ENCODE assay signal across 14 cellular contexts in the genomic region with DNA sequence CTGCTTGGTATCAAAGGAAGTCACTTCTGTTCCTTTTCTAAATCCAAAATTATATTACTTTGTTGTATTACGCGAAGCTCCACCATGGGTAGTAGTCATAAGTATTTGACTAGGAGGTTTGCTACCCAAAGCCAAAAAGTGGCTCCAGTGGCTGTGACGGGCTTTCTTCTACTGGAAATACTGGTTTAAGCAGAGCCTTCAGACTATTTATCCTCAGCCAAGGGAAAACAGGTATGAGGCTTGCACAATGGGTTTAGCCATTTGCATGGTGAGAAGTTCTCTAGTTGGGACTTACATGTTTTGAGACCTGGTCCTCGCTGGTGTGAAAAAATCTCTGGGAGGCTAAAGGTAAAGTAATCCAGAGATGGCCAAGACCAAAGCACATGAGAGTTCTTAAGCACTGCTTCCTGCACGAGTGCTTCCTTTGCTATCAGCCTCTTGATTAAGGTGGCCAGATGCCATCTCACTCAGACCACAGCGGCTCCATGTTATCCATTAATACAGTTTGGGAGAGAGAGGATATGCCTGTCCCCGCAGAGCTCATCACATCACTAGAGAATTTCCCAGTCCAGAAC.
DNase-seq lines count a peak whose midpoint lies in the region; ATAC-seq and TF ChIP-seq lines count a peak whose summit lies in the region.
"Had no signal": no experiment of that assay in that cellular context is flagged by ENCODE, and none has a peak within 500 bp of the region (broad histone marks: within the 10 kb centered on the region; RNA-seq: fewer than 3 reads in every experiment).

No MANE protein-coding gene starts in this region.

- no peaks in the 10 kb centered on the region for H3K9me3 ChIP-seq in gastrocnemius medialis
- H3K9me3 ChIP-seq: BLaER1 treated with 17β-estradiol and CSF1 and Interleukin-3, amounts not matched to agents 10 nM and 100 nM had no signal

- no peaks in the 10 kb centered on the region for H3K27me3 ChIP-seq in gastrocnemius medialis
- H3K27me3 ChIP-seq: BLaER1 treated with 17β-estradiol and CSF1 and Interleukin-3, amounts not matched to agents 10 nM and 100 nM had no signal

- peak; percentile 15 for DNase-seq in activated CD8-positive, alpha-beta memory T cell treated with anti-CD3 and anti-CD28 coated beads for 24 hours
- DNase-seq in activated CD8-positive, alpha-beta memory T cell treated with anti-CD3 and anti-CD28 coated beads, Interleukin-2, amount 50 U/mL, for 4 hours: no peak
- DNase-seq in ecto neural progenitor cell (ENCODE audit: low spot score) (peak; percentile 16), islet precursor cell (peak; percentile 43), gastrocnemius medialis (no peak), 8988T (no peak)
- no peak for DNase-seq in stimulated activated CD4-positive, alpha-beta T cell treated with anti-CD3 and anti-CD28 coated beads, Interleukin-4, amount 100 ng/mL, for 24 hours
- DNase-seq in activated T-cell treated with anti-CD3 and anti-CD28 coated beads, Interleukin-2, amount 50 U/mL, for 48 hours: no peak
- DNase-seq: Calu3; CD8-positive, alpha-beta T cell; GM23248; HCEC 1CT had no signal

- no peak for TF ChIP-seq CTCF in gastrocnemius medialis (IDR thresholded peaks at IDR 0.05 in 4 of 5, conservative IDR thresholded peaks at IDR 0.05 in 1 of 5)

- peaks cover 7 to 13% of the 10 kb centered on the region in 2 donors for H3K4me1 ChIP-seq in gastrocnemius medialis
- H3K4me1 ChIP-seq: BLaER1 treated with 17β-estradiol and CSF1 and Interleukin-3, amounts not matched to agents 10 nM and 100 nM had no signal

- intact Hi-C loops in gastrocnemius medialis (cut with DNase I; ENCODE audit: low total_unique reads): no loop called here

- H3K4me3 ChIP-seq in gastrocnemius medialis: no peak overlapping the region
- H3K4me3 ChIP-seq: BLaER1 treated with 17β-estradiol and CSF1 and Interleukin-3, amounts not matched to agents 10 nM and 100 nM; GM23248 had no signal

- in situ Hi-C loops in gastrocnemius medialis (cut with MboI; ENCODE audit: low sequenced_read_pairs in 4 of 4): no loop called here

- H3K27ac ChIP-seq in gastrocnemius medialis: peak overlapping the region; percentile 1 to 60 (median 36)
- H3K27ac ChIP-seq: GM23248, HL-60 had no signal

- H3K36me3 ChIP-seq in gastrocnemius medialis: peaks cover 3 to 77% of the 10 kb centered on the region in 2 donors

- no peak for TF ChIP-seq POLR2A in gastrocnemius medialis (IDR thresholded peaks at IDR 0.05)

- no peak for ATAC-seq in gastrocnemius medialis
- ATAC-seq: CD8-positive, alpha-beta T cell had no signal

Comparison
In these comparisons a context has a peak if more than half of its experiments do, and no peak if none do; other contexts are left out.
1. DNase-seq: peak in activated CD8-positive, alpha-beta memory T cell treated with anti-CD3 and anti-CD28 coated beads for 24 hours (single experiment), ecto neural progenitor cell (single experiment) and islet precursor cell (single experiment); none in activated CD8-positive, alpha-beta memory T cell treated with anti-CD3 and anti-CD28 coated beads, Interleukin-2, amount 50 U/mL, for 4 hours (single experiment), gastrocnemius medialis (0 of 2), 8988T (single experiment), stimulated activated CD4-positive, alpha-beta T cell treated with anti-CD3 and anti-CD28 coated beads, Interleukin-4, amount 100 ng/mL, for 24 hours (single experiment) and activated T-cell treated with anti-CD3 and anti-CD28 coated beads, Interleukin-2, amount 50 U/mL, for 48 hours (0 of 2).